Comparison of ENCODE assay signal across 2 cellular contexts in genomic region chrX:130512534-130512933, GRCh38.
A peak's percentile ranks its signal among the peaks of the same experiment; 100 is the strongest.
DNase-seq lines count a peak whose midpoint lies in the region; ATAC-seq, FAIRE-seq and TF ChIP-seq lines count a peak whose summit lies in the region.
"Not testable (repeated sequence)": the region's sequence is repeated elsewhere in the genome, so short reads cannot be mapped to it uniquely, and the experiment has no call there.

No MANE protein-coding gene starts in this region.

- H3K9me3 ChIP-seq in K562 (replicated peaks; ENCODE audit: control insufficient read depth, insufficient read depth, low read depth, low read length) = not testable (repeated sequence)

- H2AFZ ChIP-seq in K562 (ENCODE audit: low read depth, low read length) = not testable (repeated sequence)

- H3K36me3 ChIP-seq in K562 (ENCODE audit: control insufficient read depth, insufficient read depth, low read length) = not testable (repeated sequence)

- not testable (repeated sequence) for H3K9me1 ChIP-seq in K562 (ENCODE audit: control insufficient read depth, insufficient read depth, low read length)

- DNase-seq in OCI-M1 (lab: John Stamatoyannopoulos, UW) = peak; percentile 2
- DNase-seq in K562 (ENCODE audit: extremely low read depth in 1 of 4, low spot score in 3 of 4) = not testable (repeated sequence)

- BruUV-seq in K562 (replicated peaks; lab: Mats Ljungman, UMichigan) = not testable (repeated sequence)

- H3K4me2 ChIP-seq in K562 (ENCODE audit: insufficient read depth, low read length) = not testable (repeated sequence)

- 6% methylated on average over 3 of the region's 3 CpGs for WGBS in K562 (ENCODE audit: insufficient coverage, low coverage, missing lambda C conversion rate)

- in situ Hi-C loops in K562 (cut with MboI) = not testable (repeated sequence)

- not testable (repeated sequence) for H3K79me2 ChIP-seq in K562 (ENCODE audit: control insufficient read depth, insufficient read depth, low read length)

- H4K20me1 ChIP-seq in K562 (replicated peaks; ENCODE audit: control insufficient read depth, insufficient read depth, low read length) = not testable (repeated sequence)

- not testable (repeated sequence) for FAIRE-seq in K562 (lab: Jason Lieb, UNC)

- not testable (repeated sequence) for H3K27ac ChIP-seq in K562 (ENCODE audit: extremely low read depth, low read depth, low read length)

- not testable (repeated sequence) for H3K27me3 ChIP-seq in K562 (ENCODE audit: control insufficient read depth in 2 of 2, insufficient read depth in 2 of 2, low read length in 2 of 2)

- CTCF ChIA-PET in K562 (lab: Yijun Ruan, JAX; ENCODE audit: low intra/inter-chr PET ratio) = not testable (repeated sequence)

- not testable (repeated sequence) for TF ChIP-seq POLR2A in K562 (conservative IDR thresholded peaks at IDR 0.05)

- not testable (repeated sequence) for H3K4me1 ChIP-seq in K562 (replicated peaks in 1 of 2; ENCODE audit: control insufficient read depth in 2 of 2, insufficient read depth in 2 of 2, low read length in 2 of 2)

- not testable (repeated sequence) for TF ChIP-seq CTCF in K562 (IDR thresholded peaks at IDR 0.05 in 2 of 3, conservative IDR thresholded peaks at IDR 0.05 in 1 of 3; ENCODE audit: insufficient read depth in 2 of 3, low read depth in 1 of 3, low read length in 3 of 3)

- not testable (repeated sequence) for TF ChIP-seq EP300 in K562 (IDR thresholded peaks at IDR 0.05; ENCODE audit: low read length)

- H3K4me3 ChIP-seq in K562 = not testable (repeated sequence)

- POLR2A ChIA-PET in K562 (lab: Yijun Ruan, JAX) = not testable (repeated sequence)

- not testable (repeated sequence) for H3K9ac ChIP-seq in K562 (ENCODE audit: insufficient read depth in 1 of 2, low read depth in 2 of 2, low read length in 2 of 2)

- TF ChIP-seq RAD21 in K562 (CRISPR knock-in tag; conservative IDR thresholded peaks at IDR 0.05 in 1 of 2, IDR thresholded peaks at IDR 0.05 in 1 of 2) = not testable (repeated sequence)

- intact Hi-C loops in K562 (cut with micrococcal nuclease) = not testable (repeated sequence)

- ATAC-seq in K562 = not testable (repeated sequence)

TF ChIP-seq in K562, 482 proteins besides CTCF, POLR2A, EP300 and RAD21:
- 0 out of 2 replicates have a peak, but pooled peaks have one; percentile 29 for TF ChIP-seq ARID1B (IDR thresholded peaks at IDR 0.05)
- peak; percentile 31; the same call in 1 of the 2 replicates for TF ChIP-seq ZNF445 (CRISPR knock-in tag; IDR thresholded peaks at IDR 0.05; ENCODE audit: low read depth)
- TF ChIP-seq SMARCE1 (IDR thresholded peaks at IDR 0.05) = peak; percentile 83; the same call in 1 of the 2 replicates
- TF ChIP-seq L3MBTL2 (IDR thresholded peaks at IDR 0.05) = 0 out of 2 replicates have a peak, but pooled peaks have one; percentile 40
- TF ChIP-seq CTBP1 (IDR thresholded peaks at IDR 0.05; ENCODE audit: borderline replicate concordance) = peak; percentile 52; the same call in 1 of the 2 replicates
- TF ChIP-seq ESRRA (IDR thresholded peaks at IDR 0.05; ENCODE audit: borderline replicate concordance, low read depth) = peak; percentile 38; the same call in 1 of the 2 replicates
- peak; percentile 81; the same call in 1 of the 2 replicates for TF ChIP-seq SOX6 (IDR thresholded peaks at IDR 0.05)
- TF ChIP-seq MTA1 (IDR thresholded peaks at IDR 0.05; ENCODE audit: borderline replicate concordance) = peak; percentile 49; the same call in 1 of the 2 replicates
TF ChIP-seq in K562: peak in this region for 8; not testable (repeated sequence) for 474.
